Comparison of ENCODE assay signal across 25 cellular contexts in genomic region chr2:77418537-77418936, GRCh38.
"Had no signal": no experiment of that assay in that cellular context is flagged by ENCODE, and none has a peak within 500 bp of the region (broad histone marks: within the 10 kb centered on the region; RNA-seq: fewer than 3 reads in every experiment).

No MANE protein-coding gene starts in this region.

- H3K27me3 ChIP-seq: esophagus squamous epithelium, neural progenitor cell, sigmoid colon, suprapubic skin, transverse colon, vagina had no signal

- H3K4me1 ChIP-seq: esophagus squamous epithelium, neural progenitor cell, parathyroid adenoma, prostate gland, sigmoid colon, suprapubic skin, transverse colon, vagina had no signal

- ATAC-seq: left lobe of liver; naive thymus-derived CD4-positive, alpha-beta T cell; right cardiac atrium; stimulated activated naive CD8-positive, alpha-beta T cell treated with anti-CD3 and anti-CD28 coated beads, Interleukin-15, amount 100 ng/mL, for 72 hours had no signal

- DNase-seq: dermis blood vessel endothelial cell; effector memory CD4-positive, alpha-beta T cell; erythroblast; esophagus squamous epithelium; foreskin melanocyte; hypothalamus; immature natural killer cell; mesenchymal stem cell; midbrain; naive thymus-derived CD4-positive, alpha-beta T cell; right cardiac atrium; sigmoid colon; small intestine; stimulated activated CD4-positive, alpha-beta T cell treated with anti-CD3 and anti-CD28 coated beads, Interleukin-15, amount 100 ng/mL, for 24 hours; stimulated activated CD4-positive, alpha-beta T cell treated with anti-CD3 and anti-CD28 coated beads, Interleukin-2, amount 100 ng/mL, for 48 hours; stimulated activated naive CD4-positive, alpha-beta T cell; stimulated activated naive CD8-positive, alpha-beta T cell treated with anti-CD3 and anti-CD28 coated beads, Interleukin-15, amount 100 ng/mL, for 72 hours; transverse colon had no signal

- H3K9me3 ChIP-seq: esophagus squamous epithelium, prostate gland, sigmoid colon, transverse colon, vagina had no signal

- H3K27ac ChIP-seq: coronary artery, esophagus squamous epithelium, neural progenitor cell, parathyroid adenoma, prostate gland, sigmoid colon, suprapubic skin, transverse colon, vagina had no signal

- H3K9ac ChIP-seq: neural progenitor cell, parathyroid adenoma had no signal

- H3K36me3 ChIP-seq: esophagus squamous epithelium, neural progenitor cell, prostate gland, sigmoid colon, suprapubic skin, transverse colon, vagina had no signal

- H3K4me3 ChIP-seq: coronary artery, esophagus squamous epithelium, neural progenitor cell, prostate gland, sigmoid colon, suprapubic skin, transverse colon, vagina had no signal
